In the genomic region with DNA sequence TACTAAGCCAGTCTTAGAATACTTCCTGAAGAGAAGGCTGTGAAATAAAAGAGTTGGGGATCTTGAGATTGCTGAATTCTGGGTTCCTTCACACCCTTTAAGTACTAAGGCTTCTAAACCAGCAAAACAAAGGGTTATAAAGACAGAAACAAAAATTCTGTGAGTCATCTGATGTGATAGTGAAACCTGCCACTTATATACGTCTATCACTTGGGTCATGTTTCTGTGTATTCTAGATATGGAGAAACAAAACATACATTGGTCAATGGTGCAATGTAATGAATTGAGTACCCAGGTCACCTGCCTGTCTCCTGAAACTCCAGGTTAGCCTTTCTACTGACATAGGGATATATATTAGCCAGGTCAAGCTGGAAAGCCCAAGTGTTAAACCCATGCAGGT, we compare ENCODE assay signal across 16 cellular contexts.
DNase-seq lines count a peak whose midpoint lies in the region; ATAC-seq and TF ChIP-seq lines count a peak whose summit lies in the region.
"Had no signal": no experiment of that assay in that cellular context is flagged by ENCODE, and none has a peak within 500 bp of the region (broad histone marks: within the 10 kb centered on the region; RNA-seq: fewer than 3 reads in every experiment).

No MANE protein-coding gene starts in this region.

- TF ChIP-seq RAD21 in neural cell (conservative IDR thresholded peaks at IDR 0.05) = no peak

- no peaks in the 10 kb centered on the region for H3F3A ChIP-seq in neural cell (ENCODE audit: insufficient read depth, low read length, poor library complexity, severe bottlenecking)

- H3K27ac ChIP-seq in VCaP (peak overlapping the region; percentile 58), neural cell (ENCODE audit: low read length) (peak overlapping the region; percentile 52)

- no peak for TF ChIP-seq CTCF in VCaP (conservative IDR thresholded peaks at IDR 0.05)
- TF ChIP-seq CTCF in neural cell (IDR thresholded peaks at IDR 0.05; ENCODE audit: poor library complexity, severe bottlenecking) = no peak

- H3K9me3 ChIP-seq in neural cell (ENCODE audit: low read length) = no peaks in the 10 kb centered on the region
- H3K9me3 ChIP-seq: HAP-1 had no signal

- peak; percentile 53 for ATAC-seq in HG03520 (IDR thresholded peaks at IDR 0.05; ENCODE audit: unreplicated experiment)
- ATAC-seq: GM23338 had no signal

- no peak overlapping the region for H2AFZ ChIP-seq in neural cell (ENCODE audit: low read depth, low read length)
- H2AFZ ChIP-seq: GM23338 had no signal

- no peaks in the 10 kb centered on the region for H3K9me2 ChIP-seq in neural cell (ENCODE audit: insufficient read depth, low read length)

- H3K36me3 ChIP-seq in neural cell (ENCODE audit: insufficient read depth, low read length) (no peaks in the 10 kb centered on the region), H7 (replicated peaks; ENCODE audit: control insufficient read depth, insufficient read depth, low read length) (no peaks in the 10 kb centered on the region)
- H3K36me3 ChIP-seq: HAP-1 had no signal

- H3K79me2 ChIP-seq in neural cell (replicated peaks; ENCODE audit: insufficient read depth, low read length) = no peaks in the 10 kb centered on the region

- peak; percentile 73 for DNase-seq in DMS53 (lab: John Stamatoyannopoulos, UW)
- DNase-seq in kidney glomerular epithelial cell (lab: John Stamatoyannopoulos, UW) = no peak
- no peak for DNase-seq in Ammon's horn (ENCODE audit: low spot score)
- DNase-seq in H7 = no peak
- DNase-seq: ACHN; C1 segment of cervical spinal cord; CD4-positive, alpha-beta T cell; DMS153; GF-D8; IMR-90; KBM-7 had no signal

- H3K27me3 ChIP-seq in neural cell (ENCODE audit: insufficient read depth, low read depth, low read length) = no peaks in the 10 kb centered on the region
- H3K27me3 ChIP-seq in H7 (ENCODE audit: control insufficient read depth, insufficient read depth, low read length) = no peaks in the 10 kb centered on the region

- H3K9ac ChIP-seq in neural cell (ENCODE audit: low read length) = no peak overlapping the region

- no peaks in the 10 kb centered on the region for H4K20me1 ChIP-seq in neural cell (ENCODE audit: insufficient read depth)

- H3K4me3 ChIP-seq in neural cell (ENCODE audit: low read length) (no peak overlapping the region), H7 (ENCODE audit: insufficient read depth, low read depth, low read length) (no peak overlapping the region)
- H3K4me3 ChIP-seq: GM23338, HAP-1 had no signal

- no peak overlapping the region for H3K4me2 ChIP-seq in neural cell (ENCODE audit: low read length)
- H3K4me2 ChIP-seq: GM23338 had no signal

- TF ChIP-seq EP300 in neural cell (conservative IDR thresholded peaks at IDR 0.05; ENCODE audit: poor library complexity, severe bottlenecking) = no peak

TF ChIP-seq in neural cell, 6 proteins besides CTCF, POLR2A, EP300 and RAD21:
- TF ChIP-seq EZH2 (IDR thresholded peaks at IDR 0.05; ENCODE audit: borderline replicate concordance, insufficient read depth, low read length, poor library complexity, severe bottlenecking) (no peak), MXI1 (conservative IDR thresholded peaks at IDR 0.05; ENCODE audit: poor library complexity, severe bottlenecking) (no peak), POLR2AphosphoS5 (IDR thresholded peaks at IDR 0.05) (no peak), SMC3 (conservative IDR thresholded peaks at IDR 0.05; ENCODE audit: poor library complexity) (no peak)
